Comparison of ENCODE assay signal across 21 cellular contexts in the genomic region with DNA sequence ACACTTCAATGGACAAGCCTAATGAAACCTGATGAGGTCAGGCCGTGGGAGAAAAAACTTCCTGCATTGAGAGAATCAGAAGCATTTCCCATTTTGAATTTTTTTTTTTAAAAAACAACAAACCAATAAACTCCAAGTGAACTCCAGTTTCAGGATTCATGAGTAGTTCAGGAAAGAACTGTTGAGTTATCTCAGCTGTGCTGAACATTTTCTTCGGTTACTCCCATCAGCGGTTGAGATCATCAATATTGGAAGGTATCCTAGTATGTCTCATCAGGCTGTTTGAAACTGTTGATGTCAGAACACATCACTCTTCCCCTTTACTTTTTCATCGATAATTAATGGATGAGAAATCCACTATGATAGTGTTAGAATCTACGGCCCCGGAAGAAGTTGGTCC.
"Had no signal": no experiment of that assay in that cellular context is flagged by ENCODE, and none has a peak within 500 bp of the region (broad histone marks: within the 10 kb centered on the region; RNA-seq: fewer than 3 reads in every experiment).

No MANE protein-coding gene starts in this region.

- H3K4me1 ChIP-seq: SJSA1 had no signal

- H3K36me3 ChIP-seq: SJSA1 had no signal

- H3K27me3 ChIP-seq: SJSA1 had no signal

- H3K9ac ChIP-seq: KMS-11 had no signal

- H3K4me2 ChIP-seq: KMS-11 had no signal

- H3K9me3 ChIP-seq: SJSA1 had no signal

- H3K4me3 ChIP-seq: K562, SJSA1, SK-N-MC had no signal

- ATAC-seq: K562 had no signal

- H3K27ac ChIP-seq: HL-60, KMS-11, SJSA1, SK-N-MC had no signal

- DNase-seq: MV-4-11, NCI-H1048, NCI-H1105, NCI-H1417, NCI-H146, NCI-H1694 treated with DMSO at 0.1 percent for 48 hours, NCI-H1930, NCI-H2081, NCI-H2107, NCI-H2227 treated with DMSO at 0.1 percent for 48 hours, NCI-H524 treated with DMSO at 0.1 percent for 48 hours, NCI-H69, NCI-H774, Right ventricle myocardium superior, RPMI8226, SIG-M5 had no signal
